Comparison of ENCODE assay signal across 8 cellular contexts in genomic region chr3:138445654-138446053, GRCh38. TPM values are rescaled to one million over a fixed set of nuclear protein-coding genes. Genes with fewer than 3 reads are reported as not detected.
"Had no signal": no experiment of that assay in that cellular context is flagged by ENCODE, and none has a peak within 500 bp of the region (broad histone marks: within the 10 kb centered on the region; RNA-seq: fewer than 3 reads in every experiment).

No MANE protein-coding gene starts in this region.

- H2AFZ ChIP-seq: GM23248 had no signal

- H3K27ac ChIP-seq: GM23248 had no signal

- FAIRE-seq: H54, HTR-8/SVneo had no signal

- DNase-seq: GM23248, GOT3, H9, HCEC 1CT, KG1 had no signal

- H3K9ac ChIP-seq: GM23248 had no signal

- H3K4me3 ChIP-seq: GM23248 had no signal

RNA-seq across cellular contexts. Expression of gene ESYT3, which starts 11.2 kb away (rescaled TPM):
- total RNA-seq: HT-29 had no signal
